Comparison of ENCODE assay signal across 1 cellular context in the genomic region with DNA sequence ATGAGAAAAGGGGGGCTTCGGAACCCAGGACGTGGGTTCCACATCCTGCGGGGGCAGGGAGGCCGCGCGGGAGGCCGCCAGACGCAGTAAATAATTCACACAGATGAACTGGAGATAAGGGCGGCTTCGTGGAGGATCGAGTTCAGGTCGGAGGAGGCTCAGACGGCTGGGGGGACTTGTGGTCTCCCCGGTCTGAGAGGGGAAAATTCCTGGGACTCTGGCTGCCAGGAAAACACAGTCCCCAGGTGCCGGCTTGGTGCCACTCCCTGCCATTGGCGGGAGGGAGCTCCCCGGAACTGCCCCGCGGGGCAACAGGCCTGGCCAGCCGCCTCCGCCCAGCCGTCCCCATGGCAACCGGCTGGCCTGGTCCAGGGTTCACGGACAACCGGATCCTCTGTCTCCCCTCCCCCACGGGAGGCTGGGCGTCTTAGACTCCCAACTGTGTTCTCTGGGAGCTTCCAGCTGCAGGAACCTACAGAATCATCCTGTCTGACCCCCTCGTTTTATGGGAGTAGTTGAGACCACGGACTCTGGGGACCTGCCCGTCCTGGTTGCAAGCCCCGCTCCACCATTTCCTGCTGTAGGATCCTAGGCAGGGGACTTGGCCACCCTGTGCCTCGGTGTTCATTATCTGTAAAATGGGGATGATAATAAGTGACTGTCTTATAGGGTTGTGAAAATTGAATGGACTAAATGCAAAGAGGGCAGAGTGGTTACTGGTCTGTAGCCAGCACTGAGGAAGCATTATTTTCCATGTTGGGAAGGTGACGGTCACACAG.
TF ChIP-seq lines count a peak whose summit lies in the region.

No MANE protein-coding gene starts in this region.

TF ChIP-seq in HepG2, 621 proteins besides CTCF, POLR2A, EP300 and RAD21 (continued from another document and continues in another):
- TF ChIP-seq, protein P1, sequence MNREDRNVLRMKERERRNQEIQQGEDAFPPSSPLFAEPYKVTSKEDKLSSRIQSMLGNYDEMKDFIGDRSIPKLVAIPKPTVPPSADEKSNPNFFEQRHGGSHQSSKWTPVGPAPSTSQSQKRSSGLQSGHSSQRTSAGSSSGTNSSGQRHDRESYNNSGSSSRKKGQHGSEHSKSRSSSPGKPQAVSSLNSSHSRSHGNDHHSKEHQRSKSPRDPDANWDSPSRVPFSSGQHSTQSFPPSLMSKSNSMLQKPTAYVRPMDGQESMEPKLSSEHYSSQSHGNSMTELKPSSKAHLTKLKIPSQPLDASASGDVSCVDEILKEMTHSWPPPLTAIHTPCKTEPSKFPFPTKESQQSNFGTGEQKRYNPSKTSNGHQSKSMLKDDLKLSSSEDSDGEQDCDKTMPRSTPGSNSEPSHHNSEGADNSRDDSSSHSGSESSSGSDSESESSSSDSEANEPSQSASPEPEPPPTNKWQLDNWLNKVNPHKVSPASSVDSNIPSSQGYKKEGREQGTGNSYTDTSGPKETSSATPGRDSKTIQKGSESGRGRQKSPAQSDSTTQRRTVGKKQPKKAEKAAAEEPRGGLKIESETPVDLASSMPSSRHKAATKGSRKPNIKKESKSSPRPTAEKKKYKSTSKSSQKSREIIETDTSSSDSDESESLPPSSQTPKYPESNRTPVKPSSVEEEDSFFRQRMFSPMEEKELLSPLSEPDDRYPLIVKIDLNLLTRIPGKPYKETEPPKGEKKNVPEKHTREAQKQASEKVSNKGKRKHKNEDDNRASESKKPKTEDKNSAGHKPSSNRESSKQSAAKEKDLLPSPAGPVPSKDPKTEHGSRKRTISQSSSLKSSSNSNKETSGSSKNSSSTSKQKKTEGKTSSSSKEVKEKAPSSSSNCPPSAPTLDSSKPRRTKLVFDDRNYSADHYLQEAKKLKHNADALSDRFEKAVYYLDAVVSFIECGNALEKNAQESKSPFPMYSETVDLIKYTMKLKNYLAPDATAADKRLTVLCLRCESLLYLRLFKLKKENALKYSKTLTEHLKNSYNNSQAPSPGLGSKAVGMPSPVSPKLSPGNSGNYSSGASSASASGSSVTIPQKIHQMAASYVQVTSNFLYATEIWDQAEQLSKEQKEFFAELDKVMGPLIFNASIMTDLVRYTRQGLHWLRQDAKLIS (CRISPR knock-in tag; IDR thresholded peaks at IDR 0.05): no peak
- TF ChIP-seq ZNF292 (CRISPR knock-in tag; IDR thresholded peaks at IDR 0.05; ENCODE audit: borderline replicate concordance, low read depth) (0 out of 2 replicates have a peak, but pooled peaks have one; percentile 41), ELF3 (CRISPR knock-in tag; IDR thresholded peaks at IDR 0.05) (peak; percentile 81), ZNF44 (CRISPR knock-in tag; IDR thresholded peaks at IDR 0.05) (no peak), NCOR1 (IDR thresholded peaks at IDR 0.05; ENCODE audit: borderline replicate concordance, low read length) (peak; percentile 80), MTA1 (CRISPR knock-in tag; IDR thresholded peaks at IDR 0.05; ENCODE audit: borderline replicate concordance) (peak; percentile 84; the same call in 1 of the 2 replicates), CREM (IDR thresholded peaks at IDR 0.05) (peak; percentile 55; the same call in 1 of the 2 replicates), CREM (CRISPR knock-in tag; IDR thresholded peaks at IDR 0.05) (no peak), PRMT3 (CRISPR knock-in tag; IDR thresholded peaks at IDR 0.05; ENCODE audit: borderline replicate concordance, low read depth) (no peak), TGIF2 (CRISPR knock-in tag; IDR thresholded peaks at IDR 0.05) (no peak), POLR2G (IDR thresholded peaks at IDR 0.05; ENCODE audit: low read depth, low read length) (peak; percentile 86), U2AF2 (IDR thresholded peaks at IDR 0.05; ENCODE audit: low read depth, low read length) (peak; percentile 96), POLR2AphosphoS5 (IDR thresholded peaks at IDR 0.05; ENCODE audit: low read depth, low read length) (peak; percentile 76), ZSCAN25 (CRISPR knock-in tag; IDR thresholded peaks at IDR 0.05) (no peak), STAG1 (CRISPR knock-in tag; IDR thresholded peaks at IDR 0.05) (peak; percentile 14; the same call in 1 of the 2 replicates), BRD4 (CRISPR knock-in tag; IDR thresholded peaks at IDR 0.05) (peak; percentile 12; the same call in 1 of the 2 replicates), MXI1 (IDR thresholded peaks at IDR 0.05; ENCODE audit: borderline replicate concordance, low read depth, low read length) (peak; percentile 95; the same call in 2 of the 3 replicates), EHMT2 (IDR thresholded peaks at IDR 0.05; ENCODE audit: borderline replicate concordance, low read depth, low read length) (no peak), TARDBP (CRISPR knock-in tag; IDR thresholded peaks at IDR 0.05) (peak; percentile 85)
- TF ChIP-seq, protein P2, sequence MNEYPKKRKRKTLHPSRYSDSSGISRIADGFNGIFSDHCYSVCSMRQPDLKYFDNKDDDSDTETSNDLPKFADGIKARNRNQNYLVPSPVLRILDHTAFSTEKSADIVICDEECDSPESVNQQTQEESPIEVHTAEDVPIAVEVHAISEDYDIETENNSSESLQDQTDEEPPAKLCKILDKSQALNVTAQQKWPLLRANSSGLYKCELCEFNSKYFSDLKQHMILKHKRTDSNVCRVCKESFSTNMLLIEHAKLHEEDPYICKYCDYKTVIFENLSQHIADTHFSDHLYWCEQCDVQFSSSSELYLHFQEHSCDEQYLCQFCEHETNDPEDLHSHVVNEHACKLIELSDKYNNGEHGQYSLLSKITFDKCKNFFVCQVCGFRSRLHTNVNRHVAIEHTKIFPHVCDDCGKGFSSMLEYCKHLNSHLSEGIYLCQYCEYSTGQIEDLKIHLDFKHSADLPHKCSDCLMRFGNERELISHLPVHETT (CRISPR knock-in tag; conservative IDR thresholded peaks at IDR 0.05): 0 out of 2 replicates have a peak, but pooled peaks have one; percentile 67
- TF ChIP-seq, protein P3, sequence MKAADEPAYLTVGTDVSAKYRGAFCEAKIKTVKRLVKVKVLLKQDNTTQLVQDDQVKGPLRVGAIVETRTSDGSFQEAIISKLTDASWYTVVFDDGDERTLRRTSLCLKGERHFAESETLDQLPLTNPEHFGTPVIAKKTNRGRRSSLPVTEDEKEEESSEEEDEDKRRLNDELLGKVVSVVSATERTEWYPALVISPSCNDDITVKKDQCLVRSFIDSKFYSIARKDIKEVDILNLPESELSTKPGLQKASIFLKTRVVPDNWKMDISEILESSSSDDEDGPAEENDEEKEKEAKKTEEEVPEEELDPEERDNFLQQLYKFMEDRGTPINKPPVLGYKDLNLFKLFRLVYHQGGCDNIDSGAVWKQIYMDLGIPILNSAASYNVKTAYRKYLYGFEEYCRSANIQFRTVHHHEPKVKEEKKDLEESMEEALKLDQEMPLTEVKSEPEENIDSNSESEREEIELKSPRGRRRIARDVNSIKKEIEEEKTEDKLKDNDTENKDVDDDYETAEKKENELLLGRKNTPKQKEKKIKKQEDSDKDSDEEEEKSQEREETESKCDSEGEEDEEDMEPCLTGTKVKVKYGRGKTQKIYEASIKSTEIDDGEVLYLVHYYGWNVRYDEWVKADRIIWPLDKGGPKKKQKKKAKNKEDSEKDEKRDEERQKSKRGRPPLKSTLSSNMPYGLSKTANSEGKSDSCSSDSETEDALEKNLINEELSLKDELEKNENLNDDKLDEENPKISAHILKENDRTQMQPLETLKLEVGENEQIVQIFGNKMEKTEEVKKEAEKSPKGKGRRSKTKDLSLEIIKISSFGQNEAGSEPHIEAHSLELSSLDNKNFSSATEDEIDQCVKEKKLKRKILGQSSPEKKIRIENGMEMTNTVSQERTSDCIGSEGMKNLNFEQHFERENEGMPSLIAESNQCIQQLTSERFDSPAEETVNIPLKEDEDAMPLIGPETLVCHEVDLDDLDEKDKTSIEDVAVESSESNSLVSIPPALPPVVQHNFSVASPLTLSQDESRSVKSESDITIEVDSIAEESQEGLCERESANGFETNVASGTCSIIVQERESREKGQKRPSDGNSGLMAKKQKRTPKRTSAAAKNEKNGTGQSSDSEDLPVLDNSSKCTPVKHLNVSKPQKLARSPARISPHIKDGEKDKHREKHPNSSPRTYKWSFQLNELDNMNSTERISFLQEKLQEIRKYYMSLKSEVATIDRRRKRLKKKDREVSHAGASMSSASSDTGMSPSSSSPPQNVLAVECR (CRISPR knock-in tag; IDR thresholded peaks at IDR 0.05; ENCODE audit: borderline replicate concordance): peak; percentile 74; the same call in 1 of the 2 replicates
- TF ChIP-seq, protein P4, sequence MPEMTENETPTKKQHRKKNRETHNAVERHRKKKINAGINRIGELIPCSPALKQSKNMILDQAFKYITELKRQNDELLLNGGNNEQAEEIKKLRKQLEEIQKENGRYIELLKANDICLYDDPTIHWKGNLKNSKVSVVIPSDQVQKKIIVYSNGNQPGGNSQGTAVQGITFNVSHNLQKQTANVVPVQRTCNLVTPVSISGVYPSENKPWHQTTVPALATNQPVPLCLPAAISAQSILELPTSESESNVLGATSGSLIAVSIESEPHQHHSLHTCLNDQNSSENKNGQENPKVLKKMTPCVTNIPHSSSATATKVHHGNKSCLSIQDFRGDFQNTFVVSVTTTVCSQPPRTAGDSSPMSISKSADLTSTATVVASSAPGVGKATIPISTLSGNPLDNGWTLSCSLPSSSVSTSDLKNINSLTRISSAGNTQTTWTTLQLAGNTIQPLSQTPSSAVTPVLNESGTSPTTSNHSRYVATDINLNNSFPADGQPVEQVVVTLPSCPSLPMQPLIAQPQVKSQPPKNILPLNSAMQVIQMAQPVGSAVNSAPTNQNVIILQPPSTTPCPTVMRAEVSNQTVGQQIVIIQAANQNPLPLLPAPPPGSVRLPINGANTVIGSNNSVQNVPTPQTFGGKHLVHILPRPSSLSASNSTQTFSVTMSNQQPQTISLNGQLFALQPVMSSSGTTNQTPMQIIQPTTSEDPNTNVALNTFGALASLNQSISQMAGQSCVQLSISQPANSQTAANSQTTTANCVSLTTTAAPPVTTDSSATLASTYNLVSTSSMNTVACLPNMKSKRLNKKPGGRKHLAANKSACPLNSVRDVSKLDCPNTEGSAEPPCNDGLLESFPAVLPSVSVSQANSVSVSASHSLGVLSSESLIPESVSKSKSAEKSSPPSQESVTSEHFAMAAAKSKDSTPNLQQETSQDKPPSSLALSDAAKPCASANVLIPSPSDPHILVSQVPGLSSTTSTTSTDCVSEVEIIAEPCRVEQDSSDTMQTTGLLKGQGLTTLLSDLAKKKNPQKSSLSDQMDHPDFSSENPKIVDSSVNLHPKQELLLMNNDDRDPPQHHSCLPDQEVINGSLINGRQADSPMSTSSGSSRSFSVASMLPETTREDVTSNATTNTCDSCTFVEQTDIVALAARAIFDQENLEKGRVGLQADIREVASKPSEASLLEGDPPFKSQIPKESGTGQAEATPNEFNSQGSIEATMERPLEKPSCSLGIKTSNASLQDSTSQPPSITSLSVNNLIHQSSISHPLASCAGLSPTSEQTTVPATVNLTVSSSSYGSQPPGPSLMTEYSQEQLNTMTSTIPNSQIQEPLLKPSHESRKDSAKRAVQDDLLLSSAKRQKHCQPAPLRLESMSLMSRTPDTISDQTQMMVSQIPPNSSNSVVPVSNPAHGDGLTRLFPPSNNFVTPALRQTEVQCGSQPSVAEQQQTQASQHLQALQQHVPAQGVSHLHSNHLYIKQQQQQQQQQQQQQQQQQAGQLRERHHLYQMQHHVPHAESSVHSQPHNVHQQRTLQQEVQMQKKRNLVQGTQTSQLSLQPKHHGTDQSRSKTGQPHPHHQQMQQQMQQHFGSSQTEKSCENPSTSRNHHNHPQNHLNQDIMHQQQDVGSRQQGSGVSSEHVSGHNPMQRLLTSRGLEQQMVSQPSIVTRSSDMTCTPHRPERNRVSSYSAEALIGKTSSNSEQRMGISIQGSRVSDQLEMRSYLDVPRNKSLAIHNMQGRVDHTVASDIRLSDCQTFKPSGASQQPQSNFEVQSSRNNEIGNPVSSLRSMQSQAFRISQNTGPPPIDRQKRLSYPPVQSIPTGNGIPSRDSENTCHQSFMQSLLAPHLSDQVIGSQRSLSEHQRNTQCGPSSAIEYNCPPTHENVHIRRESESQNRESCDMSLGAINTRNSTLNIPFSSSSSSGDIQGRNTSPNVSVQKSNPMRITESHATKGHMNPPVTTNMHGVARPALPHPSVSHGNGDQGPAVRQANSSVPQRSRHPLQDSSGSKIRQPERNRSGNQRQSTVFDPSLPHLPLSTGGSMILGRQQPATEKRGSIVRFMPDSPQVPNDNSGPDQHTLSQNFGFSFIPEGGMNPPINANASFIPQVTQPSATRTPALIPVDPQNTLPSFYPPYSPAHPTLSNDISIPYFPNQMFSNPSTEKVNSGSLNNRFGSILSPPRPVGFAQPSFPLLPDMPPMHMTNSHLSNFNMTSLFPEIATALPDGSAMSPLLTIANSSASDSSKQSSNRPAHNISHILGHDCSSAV (CRISPR knock-in tag; IDR thresholded peaks at IDR 0.05; ENCODE audit: borderline replicate concordance): no peak
- TF ChIP-seq, protein P5, sequence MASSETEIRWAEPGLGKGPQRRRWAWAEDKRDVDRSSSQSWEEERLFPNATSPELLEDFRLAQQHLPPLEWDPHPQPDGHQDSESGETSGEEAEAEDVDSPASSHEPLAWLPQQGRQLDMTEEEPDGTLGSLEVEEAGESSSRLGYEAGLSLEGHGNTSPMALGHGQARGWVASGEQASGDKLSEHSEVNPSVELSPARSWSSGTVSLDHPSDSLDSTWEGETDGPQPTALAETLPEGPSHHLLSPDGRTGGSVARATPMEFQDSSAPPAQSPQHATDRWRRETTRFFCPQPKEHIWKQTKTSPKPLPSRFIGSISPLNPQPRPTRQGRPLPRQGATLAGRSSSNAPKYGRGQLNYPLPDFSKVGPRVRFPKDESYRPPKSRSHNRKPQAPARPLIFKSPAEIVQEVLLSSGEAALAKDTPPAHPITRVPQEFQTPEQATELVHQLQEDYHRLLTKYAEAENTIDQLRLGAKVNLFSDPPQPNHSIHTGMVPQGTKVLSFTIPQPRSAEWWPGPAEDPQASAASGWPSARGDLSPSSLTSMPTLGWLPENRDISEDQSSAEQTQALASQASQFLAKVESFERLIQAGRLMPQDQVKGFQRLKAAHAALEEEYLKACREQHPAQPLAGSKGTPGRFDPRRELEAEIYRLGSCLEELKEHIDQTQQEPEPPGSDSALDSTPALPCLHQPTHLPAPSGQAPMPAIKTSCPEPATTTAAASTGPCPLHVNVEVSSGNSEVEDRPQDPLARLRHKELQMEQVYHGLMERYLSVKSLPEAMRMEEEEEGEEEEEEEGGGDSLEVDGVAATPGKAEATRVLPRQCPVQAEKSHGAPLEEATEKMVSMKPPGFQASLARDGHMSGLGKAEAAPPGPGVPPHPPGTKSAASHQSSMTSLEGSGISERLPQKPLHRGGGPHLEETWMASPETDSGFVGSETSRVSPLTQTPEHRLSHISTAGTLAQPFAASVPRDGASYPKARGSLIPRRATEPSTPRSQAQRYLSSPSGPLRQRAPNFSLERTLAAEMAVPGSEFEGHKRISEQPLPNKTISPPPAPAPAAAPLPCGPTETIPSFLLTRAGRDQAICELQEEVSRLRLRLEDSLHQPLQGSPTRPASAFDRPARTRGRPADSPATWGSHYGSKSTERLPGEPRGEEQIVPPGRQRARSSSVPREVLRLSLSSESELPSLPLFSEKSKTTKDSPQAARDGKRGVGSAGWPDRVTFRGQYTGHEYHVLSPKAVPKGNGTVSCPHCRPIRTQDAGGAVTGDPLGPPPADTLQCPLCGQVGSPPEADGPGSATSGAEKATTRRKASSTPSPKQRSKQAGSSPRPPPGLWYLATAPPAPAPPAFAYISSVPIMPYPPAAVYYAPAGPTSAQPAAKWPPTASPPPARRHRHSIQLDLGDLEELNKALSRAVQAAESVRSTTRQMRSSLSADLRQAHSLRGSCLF (CRISPR knock-in tag; IDR thresholded peaks at IDR 0.05; ENCODE audit: borderline replicate concordance): no peak
